Comparison of ENCODE assay signal across 1 cellular context in the genomic region with DNA sequence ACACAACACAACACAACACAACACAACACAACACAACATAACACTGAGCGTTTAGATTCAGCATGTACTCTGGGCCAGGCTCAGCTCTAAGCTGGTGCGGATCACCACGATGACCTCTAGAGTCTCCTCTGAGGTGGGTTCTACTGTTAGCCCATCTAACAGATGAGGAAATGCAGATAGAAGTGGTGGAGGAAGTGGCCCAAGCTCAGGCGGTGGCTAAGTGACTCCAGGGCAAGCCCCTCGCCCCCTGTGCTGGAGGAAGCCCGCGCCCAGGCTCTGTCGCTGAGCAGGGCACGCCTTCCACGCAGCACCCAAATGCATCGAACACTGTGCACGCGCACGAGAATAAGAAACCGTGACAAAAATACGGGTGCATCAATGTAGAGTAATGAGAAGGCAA.
TF ChIP-seq lines count a peak whose summit lies in the region.

No MANE protein-coding gene starts in this region.

TF ChIP-seq in GM12878, 131 proteins besides CTCF, POLR2A, EP300 and RAD21 (continued from another document):
- TF ChIP-seq EGR1 (IDR thresholded peaks at IDR 0.05; ENCODE audit: borderline replicate concordance in 1 of 2, low read depth in 2 of 2, low read length in 2 of 2) = no peak
- TF ChIP-seq CBFB (IDR thresholded peaks at IDR 0.05; ENCODE audit: low read depth) = no peak
- no peak for TF ChIP-seq ASH2L (IDR thresholded peaks at IDR 0.05; ENCODE audit: borderline replicate concordance, low read depth)
- TF ChIP-seq NR2F1 (conservative IDR thresholded peaks at IDR 0.05) = no peak
- TF ChIP-seq, protein P1, sequence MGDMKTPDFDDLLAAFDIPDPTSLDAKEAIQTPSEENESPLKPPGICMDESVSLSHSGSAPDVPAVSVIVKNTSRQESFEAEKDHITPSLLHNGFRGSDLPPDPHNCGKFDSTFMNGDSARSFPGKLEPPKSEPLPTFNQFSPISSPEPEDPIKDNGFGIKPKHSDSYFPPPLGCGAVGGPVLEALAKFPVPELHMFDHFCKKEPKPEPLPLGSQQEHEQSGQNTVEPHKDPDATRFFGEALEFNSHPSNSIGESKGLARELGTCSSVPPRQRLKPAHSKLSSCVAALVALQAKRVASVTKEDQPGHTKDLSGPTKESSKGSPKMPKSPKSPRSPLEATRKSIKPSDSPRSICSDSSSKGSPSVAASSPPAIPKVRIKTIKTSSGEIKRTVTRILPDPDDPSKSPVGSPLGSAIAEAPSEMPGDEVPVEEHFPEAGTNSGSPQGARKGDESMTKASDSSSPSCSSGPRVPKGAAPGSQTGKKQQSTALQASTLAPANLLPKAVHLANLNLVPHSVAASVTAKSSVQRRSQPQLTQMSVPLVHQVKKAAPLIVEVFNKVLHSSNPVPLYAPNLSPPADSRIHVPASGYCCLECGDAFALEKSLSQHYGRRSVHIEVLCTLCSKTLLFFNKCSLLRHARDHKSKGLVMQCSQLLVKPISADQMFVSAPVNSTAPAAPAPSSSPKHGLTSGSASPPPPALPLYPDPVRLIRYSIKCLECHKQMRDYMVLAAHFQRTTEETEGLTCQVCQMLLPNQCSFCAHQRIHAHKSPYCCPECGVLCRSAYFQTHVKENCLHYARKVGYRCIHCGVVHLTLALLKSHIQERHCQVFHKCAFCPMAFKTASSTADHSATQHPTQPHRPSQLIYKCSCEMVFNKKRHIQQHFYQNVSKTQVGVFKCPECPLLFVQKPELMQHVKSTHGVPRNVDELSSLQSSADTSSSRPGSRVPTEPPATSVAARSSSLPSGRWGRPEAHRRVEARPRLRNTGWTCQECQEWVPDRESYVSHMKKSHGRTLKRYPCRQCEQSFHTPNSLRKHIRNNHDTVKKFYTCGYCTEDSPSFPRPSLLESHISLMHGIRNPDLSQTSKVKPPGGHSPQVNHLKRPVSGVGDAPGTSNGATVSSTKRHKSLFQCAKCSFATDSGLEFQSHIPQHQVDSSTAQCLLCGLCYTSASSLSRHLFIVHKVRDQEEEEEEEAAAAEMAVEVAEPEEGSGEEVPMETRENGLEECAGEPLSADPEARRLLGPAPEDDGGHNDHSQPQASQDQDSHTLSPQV (IDR thresholded peaks at IDR 0.05) = no peak
- TF ChIP-seq ZNF274 (IDR thresholded peaks at IDR 0.05; ENCODE audit: insufficient read depth, insufficient read length) = no peak
- TF ChIP-seq, protein P2, sequence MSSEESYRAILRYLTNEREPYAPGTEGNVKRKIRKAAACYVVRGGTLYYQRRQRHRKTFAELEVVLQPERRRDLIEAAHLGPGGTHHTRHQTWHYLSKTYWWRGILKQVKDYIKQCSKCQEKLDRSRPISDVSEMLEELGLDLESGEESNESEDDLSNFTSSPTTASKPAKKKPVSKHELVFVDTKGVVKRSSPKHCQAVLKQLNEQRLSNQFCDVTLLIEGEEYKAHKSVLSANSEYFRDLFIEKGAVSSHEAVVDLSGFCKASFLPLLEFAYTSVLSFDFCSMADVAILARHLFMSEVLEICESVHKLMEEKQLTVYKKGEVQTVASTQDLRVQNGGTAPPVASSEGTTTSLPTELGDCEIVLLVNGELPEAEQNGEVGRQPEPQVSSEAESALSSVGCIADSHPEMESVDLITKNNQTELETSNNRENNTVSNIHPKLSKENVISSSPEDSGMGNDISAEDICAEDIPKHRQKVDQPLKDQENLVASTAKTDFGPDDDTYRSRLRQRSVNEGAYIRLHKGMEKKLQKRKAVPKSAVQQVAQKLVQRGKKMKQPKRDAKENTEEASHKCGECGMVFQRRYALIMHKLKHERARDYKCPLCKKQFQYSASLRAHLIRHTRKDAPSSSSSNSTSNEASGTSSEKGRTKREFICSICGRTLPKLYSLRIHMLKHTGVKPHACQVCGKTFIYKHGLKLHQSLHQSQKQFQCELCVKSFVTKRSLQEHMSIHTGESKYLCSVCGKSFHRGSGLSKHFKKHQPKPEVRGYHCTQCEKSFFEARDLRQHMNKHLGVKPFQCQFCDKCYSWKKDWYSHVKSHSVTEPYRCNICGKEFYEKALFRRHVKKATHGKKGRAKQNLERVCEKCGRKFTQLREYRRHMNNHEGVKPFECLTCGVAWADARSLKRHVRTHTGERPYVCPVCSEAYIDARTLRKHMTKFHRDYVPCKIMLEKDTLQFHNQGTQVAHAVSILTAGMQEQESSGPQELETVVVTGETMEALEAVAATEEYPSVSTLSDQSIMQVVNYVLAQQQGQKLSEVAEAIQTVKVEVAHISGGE (CRISPR knock-in tag; IDR thresholded peaks at IDR 0.05) = no peak
- TF ChIP-seq PML (IDR thresholded peaks at IDR 0.05; ENCODE audit: low read length) = no peak
- TF ChIP-seq CBX3 (IDR thresholded peaks at IDR 0.05; ENCODE audit: borderline replicate concordance, low read depth) = no peak
TF ChIP-seq in GM12878: peak in this region for 0.
